Comparison of ENCODE assay signal across 13 cellular contexts in the genomic region with DNA sequence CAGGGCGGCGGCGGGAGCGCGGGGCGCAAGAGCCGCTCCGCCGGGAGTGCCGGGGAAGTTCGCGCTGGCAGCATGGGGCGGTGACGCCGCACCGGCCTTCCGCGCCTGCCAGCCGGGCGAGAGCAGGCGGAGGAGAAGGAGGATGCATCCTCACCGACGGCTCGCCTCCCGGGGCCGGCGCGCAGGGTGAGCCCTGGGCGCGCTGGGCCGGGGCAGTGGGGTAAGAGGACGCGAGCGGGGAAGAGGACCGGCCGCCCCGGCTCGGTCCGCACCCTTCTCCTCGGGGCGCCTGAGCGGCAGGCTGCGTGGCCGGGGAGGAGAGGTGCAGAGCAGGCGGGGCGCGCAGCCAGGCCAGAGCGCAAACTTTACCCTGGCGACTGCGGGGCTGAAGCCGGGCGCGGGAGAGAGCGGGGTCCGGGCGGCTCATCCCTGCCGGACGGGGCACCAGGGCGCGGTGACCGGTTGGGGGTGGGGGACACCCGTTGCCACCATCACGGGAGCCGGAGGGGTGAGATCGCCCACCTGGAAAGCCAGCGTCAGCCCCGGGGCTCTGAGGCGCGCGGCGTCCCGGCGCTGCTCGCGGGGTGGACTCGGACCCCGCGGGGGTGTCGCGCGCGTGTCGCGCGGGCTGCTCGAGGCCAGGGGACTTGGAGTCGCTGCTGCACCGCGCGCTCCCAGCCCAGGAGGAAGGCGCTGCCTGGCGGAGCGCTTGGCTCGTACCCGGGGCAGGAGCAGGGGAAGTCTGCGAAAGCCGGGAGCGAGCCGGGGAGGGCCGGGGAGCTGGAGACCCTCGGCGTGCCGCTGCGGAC. TPM values are rescaled to one million over a fixed set of nuclear protein-coding genes. Genes with fewer than 3 reads are reported as not detected.
DNase-seq lines count a peak whose midpoint lies in the region; ATAC-seq, FAIRE-seq and TF ChIP-seq lines count a peak whose summit lies in the region.
"Had no signal": no experiment of that assay in that cellular context is flagged by ENCODE, and none has a peak within 500 bp of the region (broad histone marks: within the 10 kb centered on the region; RNA-seq: fewer than 3 reads in every experiment).

No MANE protein-coding gene starts in this region.

- H3K9me3 ChIP-seq in heart right ventricle (no peaks in the 10 kb centered on the region), keratinocyte (ENCODE audit: control insufficient read depth, low read depth, low read length) (no peaks in the 10 kb centered on the region)

- WGBS in heart right ventricle, 2 donors = 1% methylated on average over 96 to 103 of the region's 104 CpGs
- WGBS in urinary bladder = 2% methylated on average over 102 of the region's 104 CpGs

- peaks cover 17 to 66% (median 53%) of the 10 kb centered on the region in 7 donors for H3K27me3 ChIP-seq in heart right ventricle
- H3K27me3 ChIP-seq in keratinocyte (ENCODE audit: control insufficient read depth, extremely low read depth, insufficient read depth, low read length) = peaks cover 28% of the 10 kb centered on the region

- H3K27ac ChIP-seq in heart right ventricle (no peak overlapping the region), keratinocyte (ENCODE audit: control insufficient read depth, insufficient read depth, low read length) (no peak overlapping the region), urinary bladder (ENCODE audit: low read depth) (no peak overlapping the region)

- no peaks in the 10 kb centered on the region for H3K36me3 ChIP-seq in heart right ventricle
- H3K36me3 ChIP-seq in keratinocyte (ENCODE audit: control insufficient read depth in 2 of 2, extremely low read depth in 1 of 2, insufficient read depth in 2 of 2, low read length in 2 of 2) = no peaks in the 10 kb centered on the region
- H3K36me3 ChIP-seq in urinary bladder (ENCODE audit: insufficient read depth) = no peaks in the 10 kb centered on the region

- H3K4me1 Mint-ChIP-seq in naive thymus-derived CD8-positive, alpha-beta T cell = no peaks in the 10 kb centered on the region
- H3K4me1 Mint-ChIP-seq in activated CD4-positive, alpha-beta memory T cell treated with anti-CD3 and anti-CD28 coated beads, Interleukin-2, amount 10 ng/mL, durations not matched to agents 7 days and 5 days = no peaks in the 10 kb centered on the region
- H3K4me1 Mint-ChIP-seq: activated T-helper 17 cell treated with anti-CD3 and anti-CD28 coated beads, Interleukin-2, amount 50 U/mL, for 72 hours; CD4-positive, CD25-positive, alpha-beta regulatory T cell had no signal

- H3K4me1 ChIP-seq in heart right ventricle (peaks cover 0 to 7% (median 0%) of the 10 kb centered on the region in 9 donors), keratinocyte (ENCODE audit: control insufficient read depth, extremely low read depth, insufficient read depth, low read length) (no peaks in the 10 kb centered on the region), urinary bladder (ENCODE audit: insufficient read depth) (no peaks in the 10 kb centered on the region)

- no peaks in the 10 kb centered on the region for H3K36me3 Mint-ChIP-seq in naive thymus-derived CD8-positive, alpha-beta T cell
- H3K36me3 Mint-ChIP-seq in activated CD4-positive, alpha-beta memory T cell treated with anti-CD3 and anti-CD28 coated beads, Interleukin-2, amount 10 ng/mL, durations not matched to agents 7 days and 5 days (ENCODE audit: low read depth) = no peaks in the 10 kb centered on the region
- H3K36me3 Mint-ChIP-seq: CD4-positive, CD25-positive, alpha-beta regulatory T cell had no signal

- POLR2A ChIA-PET in naive thymus-derived CD8-positive, alpha-beta T cell (lab: Charles Lee) = no interaction called here
- POLR2A ChIA-PET in activated CD4-positive, alpha-beta memory T cell treated with anti-CD3 and anti-CD28 coated beads, Interleukin-2, amount 10 ng/mL, durations not matched to agents 7 days and 5 days (lab: Charles Lee) = no interaction called here

- no peak for TF ChIP-seq CTCF in heart right ventricle (IDR thresholded peaks at IDR 0.05)
- TF ChIP-seq CTCF in astrocyte of the spinal cord (IDR thresholded peaks at IDR 0.05; ENCODE audit: low read depth, low read length) = no peak
- TF ChIP-seq CTCF in keratinocyte (optimal IDR thresholded peaks at IDR 0.05 in 1 of 3, IDR thresholded peaks at IDR 0.05 in 1 of 3, conservative IDR thresholded peaks at IDR 0.05 in 1 of 3; ENCODE audit: extremely low read depth in 1 of 3, insufficient read depth in 2 of 3, low read length in 3 of 3) = no peak

- in situ Hi-C loops in astrocyte of the spinal cord (cut with HindIII; ENCODE audit: low sequenced_read_pairs) = no loop called here

- H4K20me1 ChIP-seq in keratinocyte (ENCODE audit: control insufficient read depth, extremely low read depth, insufficient read depth, low read length) = no peaks in the 10 kb centered on the region

- peaks cover 12 to 38% (median 23%) of the 10 kb centered on the region in 5 donors for H3K27me3 Mint-ChIP-seq in naive thymus-derived CD8-positive, alpha-beta T cell
- H3K27me3 Mint-ChIP-seq in activated CD4-positive, alpha-beta memory T cell treated with anti-CD3 and anti-CD28 coated beads, Interleukin-2, amount 10 ng/mL, durations not matched to agents 7 days and 5 days = peaks cover 18% of the 10 kb centered on the region

- H3K27ac Mint-ChIP-seq in naive thymus-derived CD8-positive, alpha-beta T cell = no peak overlapping the region
- H3K27ac Mint-ChIP-seq in activated CD4-positive, alpha-beta memory T cell treated with anti-CD3 and anti-CD28 coated beads, Interleukin-2, amount 10 ng/mL, durations not matched to agents 7 days and 5 days = no peak overlapping the region
- H3K27ac Mint-ChIP-seq: activated T-helper 17 cell treated with anti-CD3 and anti-CD28 coated beads, Interleukin-2, amount 50 U/mL, for 72 hours; CD4-positive, CD25-positive, alpha-beta regulatory T cell had no signal

- no peak for DNase-seq in heart right ventricle
- DNase-seq in cardiac septum (ENCODE audit: low spot score) = no peak
- DNase-seq in astrocyte of the spinal cord (ENCODE audit: low read depth, low spot score) = peak; percentile 1
- no peak for DNase-seq in keratinocyte (ENCODE audit: low read depth, low spot score)
- no peak for DNase-seq in naive thymus-derived CD8-positive, alpha-beta T cell
- DNase-seq in SIG-M5 (lab: John Stamatoyannopoulos, UW) = no peak
- no peak for DNase-seq in activated CD4-positive, alpha-beta memory T cell treated with anti-CD3 and anti-CD28 coated beads, Interleukin-2, amount 10 ng/mL, durations not matched to agents 7 days and 5 days
- DNase-seq: activated CD4-positive, alpha-beta T cell treated with anti-CD3 and anti-CD28 coated beads for 1 hour; CD4-positive, CD25-positive, alpha-beta regulatory T cell; central memory CD4-positive, alpha-beta T cell; left colon had no signal

- H2AFZ ChIP-seq in keratinocyte (ENCODE audit: control insufficient read depth, low read length) = no peak overlapping the region

- H3K4me3 Mint-ChIP-seq in naive thymus-derived CD8-positive, alpha-beta T cell = no peak overlapping the region
- H3K4me3 Mint-ChIP-seq in activated CD4-positive, alpha-beta memory T cell treated with anti-CD3 and anti-CD28 coated beads, Interleukin-2, amount 10 ng/mL, durations not matched to agents 7 days and 5 days = no peak overlapping the region
- H3K4me3 Mint-ChIP-seq: activated T-helper 17 cell treated with anti-CD3 and anti-CD28 coated beads, Interleukin-2, amount 50 U/mL, for 72 hours; CD4-positive, CD25-positive, alpha-beta regulatory T cell had no signal

- no peaks in the 10 kb centered on the region for H3K9me1 ChIP-seq in keratinocyte (ENCODE audit: control insufficient read depth, extremely low read depth, insufficient read depth, low read length)

- peak in 2 of 8 donors; percentile 32 to 58 for ATAC-seq in heart right ventricle
- ATAC-seq in naive thymus-derived CD8-positive, alpha-beta T cell = no peak
- ATAC-seq: activated T-helper 17 cell treated with anti-CD3 and anti-CD28 coated beads, Interleukin-2, amount 50 U/mL, for 72 hours; left colon had no signal

- H3K4me2 ChIP-seq in keratinocyte (ENCODE audit: control insufficient read depth, extremely low read depth, insufficient read depth, low read depth, low read length) = peak overlapping the region; percentile 1

- CTCF ChIA-PET in activated CD4-positive, alpha-beta memory T cell treated with anti-CD3 and anti-CD28 coated beads, Interleukin-2, amount 10 ng/mL, durations not matched to agents 7 days and 5 days (lab: Charles Lee) = no interaction called here

- H3K9me3 Mint-ChIP-seq in naive thymus-derived CD8-positive, alpha-beta T cell = no peaks in the 10 kb centered on the region
- no peaks in the 10 kb centered on the region for H3K9me3 Mint-ChIP-seq in activated CD4-positive, alpha-beta memory T cell treated with anti-CD3 and anti-CD28 coated beads, Interleukin-2, amount 10 ng/mL, durations not matched to agents 7 days and 5 days
- H3K9me3 Mint-ChIP-seq: activated T-helper 17 cell treated with anti-CD3 and anti-CD28 coated beads, Interleukin-2, amount 50 U/mL, for 72 hours had no signal

- no peaks in the 10 kb centered on the region for H3K79me2 ChIP-seq in keratinocyte (ENCODE audit: control insufficient read depth, insufficient read depth, low read length)

- dilution Hi-C loops in keratinocyte (cut with MboI; ENCODE audit: extremely low pct_ligation_motif_present, low sequenced_read_pairs) = no loop called here

- no peak for FAIRE-seq in keratinocyte (lab: Jason Lieb, UNC)

- intact Hi-C loops in heart right ventricle (cut with DNase I) (loop anchor here in 6 of 10 donors (5.0 to 10.0 kb wide), 7 partner anchors 573 to 1363 kb away; no protein-coding TSS in a partner anchor), cardiac septum (cut with DNase I) (loop anchor here (5.0 to 10.0 kb wide), 2 partner anchors 923 to 1175 kb away; no protein-coding TSS in a partner anchor)

- H3K4me3 ChIP-seq in heart right ventricle (peak overlapping the region in 7 of 10 donors; percentile 11 to 37 (median 21)), astrocyte of the spinal cord (ENCODE audit: low read depth, low read length) (peak overlapping the region; percentile 13), keratinocyte (ENCODE audit: control insufficient read depth in 2 of 3, extremely low read depth in 1 of 3, insufficient read depth in 2 of 3, low read depth in 1 of 3, low read length in 3 of 3) (no peak overlapping the region), urinary bladder (ENCODE audit: low read depth, low read length) (peak overlapping the region; percentile 14)

- H3K9ac ChIP-seq in keratinocyte (ENCODE audit: control insufficient read depth, extremely low read depth, insufficient read depth, low read length) = no peak overlapping the region

RNA-seq across cellular contexts. Expression of gene GABRA5, which starts 0.5 kb away (rescaled TPM):
- total RNA-seq in heart right ventricle (under 1 TPM in 1 of 10 donors, not detected in 9; 0.17 TPM), cardiac septum (not detected), urinary bladder (0.85 TPM)
- polyA plus RNA-seq in heart right ventricle (not detected), keratinocyte (0.03 TPM in 1 of 3 replicates, not detected in the others), urinary bladder (0.35 TPM)
- polyA plus RNA-seq in keratinocyte (2011; ENCODE audit: low read depth) = not detected
- 0.05 and 0.13 TPM in 2 replicates for polyA plus RNA-seq in keratinocyte (2011; cell fraction: cytosol; rRNA removed)
- 0.38 TPM in 1 of 2 replicates, not detected in the other for polyA plus RNA-seq in keratinocyte (2011; cell fraction: nucleus; rRNA removed)
- not detected in 2 replicates for polyA plus RNA-seq in keratinocyte (2012; ENCODE audit: low replicate concordance)
- not detected in 3 replicates for polyA minus RNA-seq in keratinocyte
- not detected for polyA minus RNA-seq in keratinocyte (2011; cell fraction: cytosol; rRNA and poly(A)+ RNA removed)
- polyA minus RNA-seq in keratinocyte (2011; cell fraction: nucleus; rRNA and poly(A)+ RNA removed) = not detected in 2 replicates
- total RNA-seq in naive thymus-derived CD8-positive, alpha-beta T cell = not detected
- not detected for polyA plus RNA-seq in naive thymus-derived CD8-positive, alpha-beta T cell
- total RNA-seq in activated CD4-positive, alpha-beta memory T cell treated with anti-CD3 and anti-CD28 coated beads, Interleukin-2, amount 10 ng/mL, durations not matched to agents 7 days and 5 days = not detected
- total RNA-seq: activated T-helper 17 cell treated with anti-CD3 and anti-CD28 coated beads, Interleukin-2, amount 50 U/mL, for 72 hours; CD4-positive, CD25-positive, alpha-beta regulatory T cell; left colon had no signal
- polyA plus RNA-seq: CD4-positive, CD25-positive, alpha-beta regulatory T cell had no signal

Comparison
In these comparisons a context has a peak if more than half of its experiments do, and no peak if none do; other contexts are left out.
1. H3K4me3 ChIP-seq: peak in heart right ventricle (7 of 10), astrocyte of the spinal cord (single experiment) and urinary bladder (single experiment); none in keratinocyte (0 of 3).